Comparison of ENCODE assay signal across 19 cellular contexts in the genomic region with DNA sequence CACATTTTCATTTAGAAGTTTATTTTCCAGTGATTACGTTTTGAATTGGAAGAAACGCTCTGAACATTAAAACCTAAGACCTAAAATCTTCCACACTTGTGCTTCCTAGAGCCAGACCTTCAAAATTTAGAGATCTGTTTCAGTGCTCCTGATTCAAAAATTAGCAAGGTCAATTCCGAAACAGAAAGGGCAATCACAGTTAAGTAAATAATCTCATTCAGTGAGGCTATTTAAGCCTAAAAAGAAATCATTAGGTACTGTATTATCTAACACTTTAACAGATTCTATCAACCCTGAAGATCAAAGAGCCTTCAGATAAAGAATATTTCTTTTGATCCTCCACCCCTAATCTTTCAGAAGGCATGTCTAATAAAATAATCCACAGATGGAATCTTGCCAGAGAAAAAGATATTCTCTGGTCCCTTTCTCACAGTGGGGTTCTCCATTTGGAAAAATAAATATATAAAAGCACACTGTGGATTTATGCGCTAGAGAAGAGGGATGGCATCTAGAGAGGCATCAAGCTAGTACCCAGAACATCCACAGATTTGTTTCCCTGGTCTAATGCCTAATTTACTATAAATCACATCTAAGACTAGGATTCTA. TPM values are rescaled to one million over a fixed set of nuclear protein-coding genes. Genes with fewer than 3 reads are reported as not detected.
DNase-seq lines count a peak whose midpoint lies in the region; ATAC-seq, FAIRE-seq and TF ChIP-seq lines count a peak whose summit lies in the region.
"Had no signal": no experiment of that assay in that cellular context is flagged by ENCODE, and none has a peak within 500 bp of the region (broad histone marks: within the 10 kb centered on the region; RNA-seq: fewer than 3 reads in every experiment).

No MANE protein-coding gene starts in this region.

- peak overlapping the region; percentile 47 for H3K27ac ChIP-seq in A673 (ENCODE audit: low read depth, low read length, poor library complexity, severe bottlenecking)
- H3K27ac ChIP-seq: BLaER1, C4-2B had no signal

- peaks cover 6% of the 10 kb centered on the region for H3K9me3 ChIP-seq in A673 (ENCODE audit: low read depth, low read length, poor library complexity, severe bottlenecking)
- H3K9me3 ChIP-seq: BLaER1, Caco-2, HAP-1 had no signal

- no peak for ATAC-seq in activated T-helper 17 cell treated with anti-CD3 and anti-CD28 coated beads, Interleukin-2, amount 50 U/mL, for 72 hours (replicated peaks)
- no peak for ATAC-seq in GM19463 (IDR thresholded peaks at IDR 0.05; ENCODE audit: unreplicated experiment)
- ATAC-seq: CD8-positive, alpha-beta T cell had no signal

- BruUV-seq in A673 (replicated peaks; lab: Mats Ljungman, UMichigan): no TSS peak

- H3K36me3 ChIP-seq in A673 (ENCODE audit: insufficient read depth, low read length, poor library complexity, severe bottlenecking): peaks cover 20% of the 10 kb centered on the region

- H3K27ac Mint-ChIP-seq in activated T-helper 17 cell treated with anti-CD3 and anti-CD28 coated beads, Interleukin-2, amount 50 U/mL, for 72 hours: peak overlapping the region; percentile 7
- H3K27ac Mint-ChIP-seq: B cell; CD8-positive, alpha-beta T cell; HFFc6 had no signal

- H3K27me3 ChIP-seq in A673 (replicated peaks; ENCODE audit: insufficient read depth, low read depth, low read length, poor library complexity): no peaks in the 10 kb centered on the region
- H3K27me3 ChIP-seq: BLaER1 had no signal

- H3K4me3 Mint-ChIP-seq in activated T-helper 17 cell treated with anti-CD3 and anti-CD28 coated beads, Interleukin-2, amount 50 U/mL, for 72 hours: no peak overlapping the region
- H3K4me3 Mint-ChIP-seq: B cell; CD4-positive, CD25-positive, alpha-beta regulatory T cell; CD8-positive, alpha-beta T cell; HFFc6 had no signal

- H3K4me3 ChIP-seq in A673 (ENCODE audit: low read depth, low read length, poor library complexity, severe bottlenecking): no peak overlapping the region
- H3K4me3 ChIP-seq: BLaER1, HAP-1 had no signal

- DNase-seq in A673 (ENCODE audit: low spot score) (peak; percentile 73), GM12892 (ENCODE audit: insufficient read length) (no peak), NCI-H2196 treated with DMSO at 0.1 percent for 48 hours (lab: John Stamatoyannopoulos, UW; ENCODE audit: unreplicated experiment) (no peak), NCI-H1417 treated with DMSO at 0.1 percent for 48 hours (lab: John Stamatoyannopoulos, UW) (no peak)
- DNase-seq: Caco-2; CD4-positive, CD25-positive, alpha-beta regulatory T cell; CD8-positive, alpha-beta T cell; DMS153; DND-41; GOT3; HFFc6 had no signal

- no peak for TF ChIP-seq CTCF in A673 (conservative IDR thresholded peaks at IDR 0.05; ENCODE audit: low read depth, low read length)

- no peaks in the 10 kb centered on the region for H3K27me3 Mint-ChIP-seq in activated T-helper 17 cell treated with anti-CD3 and anti-CD28 coated beads, Interleukin-2, amount 50 U/mL, for 72 hours
- H3K27me3 Mint-ChIP-seq: B cell; CD4-positive, CD25-positive, alpha-beta regulatory T cell had no signal

- intact Hi-C loops in A673 (cut with micrococcal nuclease; ENCODE audit: unreplicated experiment): no loop called here

- peaks cover 90% of the 10 kb centered on the region for H3K36me3 Mint-ChIP-seq in activated T-helper 17 cell treated with anti-CD3 and anti-CD28 coated beads, Interleukin-2, amount 50 U/mL, for 72 hours (ENCODE audit: low read depth)

- H3K9me3 Mint-ChIP-seq in activated T-helper 17 cell treated with anti-CD3 and anti-CD28 coated beads, Interleukin-2, amount 50 U/mL, for 72 hours: no peaks in the 10 kb centered on the region
- H3K9me3 Mint-ChIP-seq: CD4-positive, CD25-positive, alpha-beta regulatory T cell; CD8-positive, alpha-beta T cell; HFFc6 had no signal

- peaks cover 35% of the 10 kb centered on the region for H3K4me1 ChIP-seq in A673 (ENCODE audit: insufficient read depth, low read length, poor library complexity, severe bottlenecking)
- H3K4me1 ChIP-seq: BLaER1, Caco-2, HAP-1 had no signal

- peaks cover 4% of the 10 kb centered on the region for H3K4me1 Mint-ChIP-seq in activated T-helper 17 cell treated with anti-CD3 and anti-CD28 coated beads, Interleukin-2, amount 50 U/mL, for 72 hours
- H3K4me1 Mint-ChIP-seq: B cell had no signal

- CTCF ChIA-PET in A673 (lab: Charles Lee): no interaction called here

- FAIRE-seq in GM12892 (lab: Jason Lieb, UNC): peak; percentile 21
- FAIRE-seq: G401.6, GM18507 had no signal

- POLR2A ChIA-PET in A673 (lab: Charles Lee; ENCODE audit: low non-redundant PET): no interaction called here

- no peak for TF ChIP-seq POLR2A in GM12892 (IDR thresholded peaks at IDR 0.05; ENCODE audit: low read depth, low read length)

RNA-seq across cellular contexts. Expression of a gene that starts 54.4 kb away (rescaled TPM):
- total RNA-seq in A673 (2021): 54.6 and 68.8 TPM in 2 replicates
- polyA plus RNA-seq in GM12892 (2012; ENCODE audit: missing spikeins): 20.4 TPM
- total RNA-seq in activated T-helper 17 cell treated with anti-CD3 and anti-CD28 coated beads, Interleukin-2, amount 50 U/mL, for 72 hours: 10 to 100 TPM; 44.4 to 47.8 TPM
